8 cellular contexts compared by ENCODE assay signal in genomic region chr16:66551362-66551761, GRCh38. TPM values are rescaled to one million over a fixed set of nuclear protein-coding genes. Genes with fewer than 3 reads are reported as not detected.
DNase-seq lines count a peak whose midpoint lies in the region; ATAC-seq and TF ChIP-seq lines count a peak whose summit lies in the region.

No MANE protein-coding gene starts in this region.

- no peak overlapping the region for H3K9ac ChIP-seq in SK-N-SH

- no peak for ATAC-seq in GM21825 (IDR thresholded peaks at IDR 0.05; ENCODE audit: unreplicated experiment)
- no peak for ATAC-seq in GM21717 (IDR thresholded peaks at IDR 0.05; ENCODE audit: unreplicated experiment)

- peaks cover 39% of the 10 kb centered on the region for H3K79me2 ChIP-seq in SK-N-SH (ENCODE audit: insufficient read depth)

- H3F3A ChIP-seq in SK-N-SH (replicated peaks; ENCODE audit: insufficient read depth) = peaks cover 3% of the 10 kb centered on the region

- no peak for TF ChIP-seq RAD21 in SK-N-SH (IDR thresholded peaks at IDR 0.05; ENCODE audit: low read length)

- H2AFZ ChIP-seq in SK-N-SH (ENCODE audit: low read depth) = peak overlapping the region; percentile 95

- H4K20me1 ChIP-seq in SK-N-SH (ENCODE audit: insufficient read depth) = no peaks in the 10 kb centered on the region

- H3K4me2 ChIP-seq in SK-N-SH = peak overlapping the region; percentile 85; the same call in 1 of the 2 replicates

- peaks cover 1 to 4% of the 10 kb centered on the region in 2 experiments for H3K36me3 ChIP-seq in SK-N-SH (replicated peaks in 1 of 2; ENCODE audit: control insufficient read depth in 1 of 2, insufficient read depth in 2 of 2, low read length in 1 of 2)

- no peaks in the 10 kb centered on the region for H3K27me3 ChIP-seq in SK-N-SH (ENCODE audit: insufficient read depth)

- TF ChIP-seq CTCF in SK-N-SH (IDR thresholded peaks at IDR 0.05) = peak; percentile 46; the same call in 1 of the 2 replicates

- no peak overlapping the region for H3K4me3 ChIP-seq in SK-N-SH (ENCODE audit: low read depth in 2 of 2, low read length in 1 of 2)

- H3K9me2 ChIP-seq in SK-N-SH = no peaks in the 10 kb centered on the region

- POLR2A ChIA-PET in SK-N-SH (lab: Yijun Ruan, JAX) = interaction anchor here (0.6 to 1.4 kb wide), 2 partner anchors 53 to 145 kb away, joined by 3 to 6 read pairs; no protein-coding TSS in a partner anchor

- no peak for TF ChIP-seq EP300 in SK-N-SH (IDR thresholded peaks at IDR 0.05; ENCODE audit: borderline replicate concordance in 1 of 2, low read depth in 1 of 2, low read length in 1 of 2)

- 93% methylated on average over 6 of the region's 6 CpGs for WGBS in SK-N-SH (ENCODE audit: low lambda C conversion rate)

- DNase-seq in DMS53 (lab: John Stamatoyannopoulos, UW) (peak; percentile 76), HuH-7.5 (ENCODE audit: low spot score) (peak; percentile 56), SK-N-SH (peak; percentile 64), inferior parietal cortex (ENCODE audit: extremely low spot score) (peak; percentile 25)
- DNase-seq in activated naive CD8-positive, alpha-beta T cell treated with anti-CD3 and anti-CD28 coated beads, Interleukin-2, amount 50 U/mL, for 16 hours (ENCODE audit: low read depth, low spot score) = peak; percentile 14
- DNase-seq in stimulated activated CD4-positive, alpha-beta T cell treated with anti-CD3 and anti-CD28 coated beads, TNF-alpha, amount 100 ng/mL, for 4 hours (ENCODE audit: low read depth in 3 of 3) = peak in 2 of 3 experiments; percentile 26 to 27

- CTCF ChIA-PET in SK-N-SH (lab: Yijun Ruan, JAX) = interaction anchor here (0.9 to 2.5 kb wide), 6 partner anchors 11 to 262 kb away, joined by 3 to 11 read pairs (median 3); partner anchors contain the start of gene CMTM1

- peaks cover 19 to 27% of the 10 kb centered on the region in 2 experiments; a peak in 3 of 4 replicates for H3K4me1 ChIP-seq in SK-N-SH (ENCODE audit: control insufficient read depth in 1 of 2, insufficient read depth in 2 of 2, low read depth in 1 of 2, low read length in 1 of 2)

- no peaks in the 10 kb centered on the region for H3K9me3 ChIP-seq in SK-N-SH

- H3K27ac ChIP-seq in SK-N-SH (ENCODE audit: low read depth in 2 of 2, low read length in 1 of 2) = peak overlapping the region; percentile 78 to 96; a peak in 3 of 4 replicates

TF ChIP-seq in SK-N-SH, 30 proteins besides CTCF, POLR2A, EP300 and RAD21:
- no peak for TF ChIP-seq ELF1 (IDR thresholded peaks at IDR 0.05)

RNA-seq across cellular contexts. Expression of gene CKLF, which starts 1.0 kb away (rescaled TPM):
- 179 and 211 TPM in 2 replicates for polyA plus RNA-seq in SK-N-SH (2012; rRNA removed)
- 185 and 194 TPM in 2 replicates for polyA plus RNA-seq in SK-N-SH (2012; cell fraction: cytosol; rRNA removed)
- polyA plus RNA-seq in SK-N-SH (2012; cell fraction: nucleus; rRNA removed) = 42.3 and 65.4 TPM in 2 replicates

RNA-seq across cellular contexts. Expression of gene TK2, which starts 1.4 kb away (rescaled TPM):
- 25.2 and 37.6 TPM in 2 replicates for polyA plus RNA-seq in SK-N-SH (2012; rRNA removed)
- polyA plus RNA-seq in SK-N-SH (2012; cell fraction: cytosol; rRNA removed) = 27.7 and 28.2 TPM in 2 replicates
- polyA plus RNA-seq in SK-N-SH (2012; cell fraction: nucleus; rRNA removed) = 64.2 and 80.0 TPM in 2 replicates

RNA-seq across cellular contexts. Expression of gene CMTM1, which starts 14.9 kb away (rescaled TPM):
- 3.1 and 3.7 TPM in 2 replicates for polyA plus RNA-seq in SK-N-SH (2012; rRNA removed)
- 1.0 and 2.3 TPM in 2 replicates for polyA plus RNA-seq in SK-N-SH (2012; cell fraction: cytosol; rRNA removed)
- 3.1 and 3.2 TPM in 2 replicates for polyA plus RNA-seq in SK-N-SH (2012; cell fraction: nucleus; rRNA removed)

RNA-seq across cellular contexts. Expression of gene CMTM2, which starts 27.9 kb away (rescaled TPM):
- not detected in 2 replicates for polyA plus RNA-seq in SK-N-SH (2012; rRNA removed)
- polyA plus RNA-seq in SK-N-SH (2012; cell fraction: cytosol; rRNA removed) = 0.07 TPM in 1 of 2 replicates, not detected in the other
- 0.39 and 0.46 TPM in 2 replicates for polyA plus RNA-seq in SK-N-SH (2012; cell fraction: nucleus; rRNA removed)

RNA-seq across cellular contexts. Expression of gene CMTM3, which starts 53.1 kb away (rescaled TPM):
- polyA plus RNA-seq in SK-N-SH (2012; rRNA removed) = 64.2 and 69.4 TPM in 2 replicates
- polyA plus RNA-seq in SK-N-SH (2012; cell fraction: cytosol; rRNA removed) = 51.4 and 73.9 TPM in 2 replicates
- polyA plus RNA-seq in SK-N-SH (2012; cell fraction: nucleus; rRNA removed) = 44.1 and 60.0 TPM in 2 replicates

Comparison
In these comparisons a context has a peak if more than half of its experiments do, and no peak if none do; other contexts are left out.
1. DNase-seq: peak in every context shown above with its lines; median percentile 76 in DMS53; 64 in SK-N-SH; 56 in HuH-7.5; 26 in stimulated activated CD4-positive, alpha-beta T cell treated with anti-CD3 and anti-CD28 coated beads, TNF-alpha, amount 100 ng/mL, for 4 hours; 25 in inferior parietal cortex; 14 in activated naive CD8-positive, alpha-beta T cell treated with anti-CD3 and anti-CD28 coated beads, Interleukin-2, amount 50 U/mL, for 16 hours.